Comparison of ENCODE assay signal across 9 cellular contexts in genomic region chr7:5934945-5935450, GRCh38. TPM values are rescaled to one million over a fixed set of nuclear protein-coding genes. Genes with fewer than 3 reads are reported as not detected.
DNase-seq lines count a peak whose midpoint lies in the region; ATAC-seq, FAIRE-seq and TF ChIP-seq lines count a peak whose summit lies in the region.
"Not testable (repeated sequence)": the region's sequence is repeated elsewhere in the genome, so short reads cannot be mapped to it uniquely, and the experiment has no call there.
"Had no signal": no experiment of that assay in that cellular context is flagged by ENCODE, and none has a peak within 500 bp of the region (broad histone marks: within the 10 kb centered on the region; RNA-seq: fewer than 3 reads in every experiment).

No MANE protein-coding gene starts in this region.

- CTCF ChIA-PET in CD4-positive, alpha-beta T cell (lab: Charles Lee) = not testable (repeated sequence)

- POLR2A ChIA-PET in CD4-positive, alpha-beta T cell (lab: Charles Lee) = not testable (repeated sequence)

- intact Hi-C loops in CD4-positive, alpha-beta T cell (cut with DNase I, micrococcal nuclease); natural killer cell (cut with micrococcal nuclease): not testable (repeated sequence)

- TF ChIP-seq CTCF in CD4-positive, alpha-beta T cell (IDR thresholded peaks at IDR 0.05); natural killer cell (IDR thresholded peaks at IDR 0.05): not testable (repeated sequence)

- FAIRE-seq in urothelium cell line (lab: Jason Lieb, UNC) = peak; percentile 70

- H3K27me3 ChIP-seq in CD4-positive, alpha-beta T cell (ENCODE audit: control insufficient read depth, insufficient read depth, low read length) = not testable (repeated sequence)

- H3K27me3 Mint-ChIP-seq in CD4-positive, alpha-beta T cell; effector memory CD8-positive, alpha-beta T cell; natural killer cell (ENCODE audit: low read depth in 2 of 2): not testable (repeated sequence)

- H3K9me3 ChIP-seq in CD4-positive, alpha-beta T cell (ENCODE audit: control insufficient read depth, low read length) = not testable (repeated sequence)

- not testable (repeated sequence) for H3K9me3 Mint-ChIP-seq in CD4-positive, alpha-beta T cell; effector memory CD8-positive, alpha-beta T cell; natural killer cell

- H3K36me3 Mint-ChIP-seq in CD4-positive, alpha-beta T cell (ENCODE audit: low read depth); effector memory CD8-positive, alpha-beta T cell (ENCODE audit: insufficient read depth); natural killer cell: not testable (repeated sequence)

- not testable (repeated sequence) for H3K27ac ChIP-seq in CD4-positive, alpha-beta T cell (ENCODE audit: low read depth, low read length)

- not testable (repeated sequence) for H3K27ac Mint-ChIP-seq in CD4-positive, alpha-beta T cell; effector memory CD8-positive, alpha-beta T cell; natural killer cell

- H3K4me1 Mint-ChIP-seq in CD4-positive, alpha-beta T cell (ENCODE audit: low read depth); effector memory CD8-positive, alpha-beta T cell (ENCODE audit: low read depth in 2 of 2); natural killer cell: not testable (repeated sequence)

- peak; percentile 17 for ATAC-seq in CD4-positive, alpha-beta T cell (ENCODE audit: poor library complexity)
- ATAC-seq in SK-N-SH treated with all-trans-retinoic acid at 6 μM for 48 hours (0 out of 3 replicates have a peak, but pooled peaks have one; percentile 22), natural killer cell (peak in 2 of 3 donors; percentile 24 to 41)
- ATAC-seq in effector memory CD8-positive, alpha-beta T cell (replicated peaks) = peak; percentile 92

- not testable (repeated sequence) for DNase-seq in CD4-positive, alpha-beta T cell; effector memory CD8-positive, alpha-beta T cell; natural killer cell; urothelium cell line (ENCODE audit: low spot score)

- H3K4me3 Mint-ChIP-seq in CD4-positive, alpha-beta T cell; effector memory CD8-positive, alpha-beta T cell; natural killer cell: not testable (repeated sequence)

RNA-seq across cellular contexts. Expression of gene RSPH10B, which starts 35.5 kb away (rescaled TPM):
- not detected for total RNA-seq in CD4-positive, alpha-beta T cell
- total RNA-seq in natural killer cell = not detected
- total RNA-seq: A172; Caco-2; CD4-positive, alpha-beta memory T cell had no signal

RNA-seq across cellular contexts. Expression of gene CCZ1, which starts 36.5 kb away (rescaled TPM):
- total RNA-seq in CD4-positive, alpha-beta T cell = 10 to 100 TPM; 76.2 to 80.4 TPM
- 100 to 1,000 TPM in 2 of 3 donors, 10 to 100 TPM in 1; 81.4 to 114 (median 112) TPM for total RNA-seq in natural killer cell

RNA-seq across cellular contexts. Expression of gene OCM, which starts 54.4 kb away (rescaled TPM):
- total RNA-seq in CD4-positive, alpha-beta T cell = 1 to 10 TPM; 3.4 to 5.5 TPM
- under 1 TPM in 2 of 3 donors, not detected in 1; 0.57 to 0.82 TPM for total RNA-seq in natural killer cell
- total RNA-seq: A172, Caco-2, Calu3 had no signal

Comparison
In these comparisons a context has a peak if more than half of its experiments do, and no peak if none do; other contexts are left out.
1. ATAC-seq: peak in every context shown above with its lines; median percentile 92 in effector memory CD8-positive, alpha-beta T cell; 32 in natural killer cell; 22 in SK-N-SH treated with all-trans-retinoic acid at 6 μM for 48 hours; 17 in CD4-positive, alpha-beta T cell.